In genomic region chr14:104283197-104284106, GRCh38 we compare ENCODE assay signal across 13 cellular contexts.
DNase-seq lines count a peak whose midpoint lies in the region; ATAC-seq, FAIRE-seq and TF ChIP-seq lines count a peak whose summit lies in the region.
"Had no signal": no experiment of that assay in that cellular context is flagged by ENCODE, and none has a peak within 500 bp of the region (broad histone marks: within the 10 kb centered on the region; RNA-seq: fewer than 3 reads in every experiment).

No MANE protein-coding gene starts in this region.

- H3K4me3 ChIP-seq in H1 (ENCODE audit: extremely low read depth in 1 of 4, insufficient read depth in 2 of 4, low read depth in 3 of 4, low read length in 4 of 4) (no peak overlapping the region), neuronal stem cell (ENCODE audit: low read length in 2 of 2) (no peak overlapping the region)
- H3K4me3 ChIP-seq: prostate gland had no signal

- H3K14ac ChIP-seq in H1 (ENCODE audit: insufficient read length) (no peak overlapping the region), neuronal stem cell (ENCODE audit: low read length) (no peak overlapping the region)

- FAIRE-seq in H1 (lab: Jason Lieb, UNC) = no peak

- no peaks in the 10 kb centered on the region for H3K9me3 ChIP-seq in H1 (ENCODE audit: insufficient read depth in 2 of 2, low read depth in 1 of 2, low read length in 1 of 2)
- no peaks in the 10 kb centered on the region for H3K9me3 ChIP-seq in neuronal stem cell (replicated peaks in 1 of 2; ENCODE audit: control insufficient read depth in 2 of 2, insufficient read depth in 1 of 2, low read depth in 1 of 2, low read length in 2 of 2)
- H3K9me3 ChIP-seq: prostate gland had no signal

- POLR2A ChIA-PET in H1 (lab: Charles Lee; ENCODE audit: partially characterized antibody) = interaction anchor here (1.1 kb wide), 1 partner anchor 9 kb away, joined by 3 read pairs; no protein-coding TSS in a partner anchor

- peak overlapping the region; percentile 44 for H3K56ac ChIP-seq in H1 (replicated peaks; ENCODE audit: insufficient read length, low read depth, low read length)

- 87% methylated on average over 25 of the region's 25 CpGs; no CpG with 5 or more reads in 1 of the 2 experiments for WGBS in H1 (ENCODE audit: extremely low coverage in 1 of 2, insufficient coverage in 1 of 2, insufficient read length in 1 of 2, insufficient replicate concordance in 2 of 2, low coverage in 1 of 2, low lambda C conversion rate in 2 of 2, missing lambda C conversion rate in 1 of 2), 2 experiments
- no CpG with 5 or more reads among the region's 25 CpGs for WGBS in neuronal stem cell (ENCODE audit: extremely low coverage in 2 of 2, insufficient read length in 2 of 2, insufficient replicate concordance in 1 of 2), 2 donors

- no peak for TF ChIP-seq CTCF in H1 (IDR thresholded peaks at IDR 0.05; ENCODE audit: control extremely low read depth in 1 of 3, insufficient read depth in 1 of 3, low read depth in 1 of 3, low read length in 3 of 3)

- H4K20me1 ChIP-seq in H1 (replicated peaks in 1 of 2; ENCODE audit: control insufficient read depth in 1 of 2, insufficient read depth in 2 of 2, low read length in 2 of 2) = no peaks in the 10 kb centered on the region

- no peaks in the 10 kb centered on the region for H3K23me2 ChIP-seq in H1 (ENCODE audit: low read depth, low read length)

- H3K79me1 ChIP-seq in H1 (ENCODE audit: low read depth, low read length) (no peaks in the 10 kb centered on the region), neuronal stem cell (ENCODE audit: low read depth, low read length) (peaks cover 1% of the 10 kb centered on the region)

- H2BK120ac ChIP-seq in H1 (replicated peaks; ENCODE audit: low read depth, low read length) (no peak overlapping the region), neuronal stem cell (ENCODE audit: low read depth, low read length) (no peak overlapping the region)

- H3K23ac ChIP-seq in H1 (ENCODE audit: insufficient read length) (no peak overlapping the region), neuronal stem cell (ENCODE audit: low read depth, low read length, poor library complexity) (peak overlapping the region; percentile 73)

- ATAC-seq in GM18505 (IDR thresholded peaks at IDR 0.05; ENCODE audit: unreplicated experiment) (no peak), HG02870 (IDR thresholded peaks at IDR 0.05; ENCODE audit: unreplicated experiment) (no peak)

- DNase-seq in D341Med (ENCODE audit: low spot score) = peak; percentile 15
- peak; percentile 45 for DNase-seq in NCI-H1694 (lab: John Stamatoyannopoulos, UW)
- DNase-seq in H1 (ENCODE audit: low read depth in 1 of 2, low spot score in 2 of 2) = no peak
- no peak for DNase-seq in neuronal stem cell (ENCODE audit: low spot score)
- DNase-seq in OCI-M1 (lab: John Stamatoyannopoulos, UW) = no peak
- DNase-seq: activated CD4-positive, CD25-positive, alpha-beta regulatory T cell; activated T-cell treated with anti-CD3 and anti-CD28 coated beads, Interleukin-2, amount 50 U/mL, for 1 hour; KG1; stimulated activated CD4-positive, alpha-beta T cell treated with anti-CD3 and anti-CD28 coated beads, Interleukin-2, amount 100 ng/mL, for 48 hours; SW 1271 had no signal

- H3K36me3 ChIP-seq in H1 (ENCODE audit: control insufficient read depth in 2 of 4, insufficient read depth in 4 of 4, low read length in 3 of 4) (no peaks in the 10 kb centered on the region), neuronal stem cell (replicated peaks in 1 of 2; ENCODE audit: control insufficient read depth in 2 of 2, insufficient read depth in 2 of 2, low read length in 2 of 2) (no peaks in the 10 kb centered on the region)
- H3K36me3 ChIP-seq: prostate gland had no signal

- no peak overlapping the region for H2BK20ac ChIP-seq in H1 (ENCODE audit: low read length)

- H2BK12ac ChIP-seq in H1 (ENCODE audit: low read depth, low read length) (peak overlapping the region; percentile 80; the same call in 1 of the 2 replicates), neuronal stem cell (ENCODE audit: low read length) (peak overlapping the region; percentile 58)

- no peak for TF ChIP-seq RAD21 in H1 (IDR thresholded peaks at IDR 0.05 in 1 of 2, conservative IDR thresholded peaks at IDR 0.05 in 1 of 2; ENCODE audit: low read depth in 2 of 2, low read length in 2 of 2)

- no peak overlapping the region for H4K5ac ChIP-seq in H1 (ENCODE audit: insufficient read length, low read depth, low read length)

- no peak for TF ChIP-seq EP300 in H1 (IDR thresholded peaks at IDR 0.05; ENCODE audit: borderline replicate concordance in 1 of 2, low read depth in 2 of 2, low read length in 2 of 2)

- no peaks in the 10 kb centered on the region for H3K79me2 ChIP-seq in H1 (ENCODE audit: control insufficient read depth in 1 of 2, insufficient read depth in 2 of 2, low read length in 2 of 2)

- H3K9ac ChIP-seq in H1 (replicated peaks in 1 of 4; ENCODE audit: extremely low read depth in 1 of 4, low read depth in 3 of 4, low read length in 3 of 4) (no peak overlapping the region; a peak in 1 of 7 replicates), neuronal stem cell (ENCODE audit: low read depth, low read length, poor library complexity) (peak overlapping the region; percentile 12)

- TF ChIP-seq POLR2A in H1 (IDR thresholded peaks at IDR 0.05; ENCODE audit: control extremely low read depth in 1 of 2, low read depth in 2 of 2, low read length in 2 of 2) = no peak
- no peak for TF ChIP-seq POLR2A in GM18505 (IDR thresholded peaks at IDR 0.05; ENCODE audit: borderline replicate concordance, extremely low read depth, insufficient read depth, insufficient read length)

- H4K91ac ChIP-seq in H1 (replicated peaks; ENCODE audit: insufficient read length, low read length) = no peak overlapping the region
- H4K91ac ChIP-seq in neuronal stem cell (ENCODE audit: low read depth, low read length, poor library complexity) = no peak overlapping the region

- H2AFZ ChIP-seq in H1 (ENCODE audit: low read length) (no peak overlapping the region), neuronal stem cell (ENCODE audit: low read length) (no peak overlapping the region)

- H3K27me3 ChIP-seq in H1 (replicated peaks in 1 of 4; ENCODE audit: control insufficient read depth in 3 of 4, extremely low read depth in 1 of 4, insufficient read depth in 3 of 4, low read length in 3 of 4) (no peaks in the 10 kb centered on the region), neuronal stem cell (ENCODE audit: control insufficient read depth in 3 of 3, insufficient read depth in 3 of 3, low read depth in 1 of 3, low read length in 3 of 3) (peaks cover 0 to 16% (median 2%) of the 10 kb centered on the region in 3 experiments)

- no peak overlapping the region for H3K4ac ChIP-seq in H1 (replicated peaks; ENCODE audit: insufficient read length, low read depth, low read length)
- H3K4ac ChIP-seq in neuronal stem cell (ENCODE audit: low read length) = peak overlapping the region; percentile 66

- H2BK15ac ChIP-seq in H1 (ENCODE audit: low read length) (no peak overlapping the region; the same call in 1 of the 2 replicates), neuronal stem cell (ENCODE audit: low read length) (peak overlapping the region; percentile 33)

- H2AK5ac ChIP-seq in H1 (ENCODE audit: low read depth, low read length) (no peak overlapping the region), neuronal stem cell (ENCODE audit: low read depth, low read length) (peak overlapping the region; percentile 94)

- H2BK5ac ChIP-seq in H1 (ENCODE audit: low read depth, low read length) (no peak overlapping the region), neuronal stem cell (ENCODE audit: low read length) (peak overlapping the region; percentile 39)

- H3K27ac ChIP-seq in H1 (ENCODE audit: low read depth, low read length) (no peak overlapping the region), neuronal stem cell (replicated peaks; ENCODE audit: low read length) (no peak overlapping the region)
- H3K27ac ChIP-seq: prostate gland had no signal

- CTCF ChIA-PET in H1 (lab: Charles Lee; ENCODE audit: partially characterized antibody) = interaction anchor here (0.9 to 1.3 kb wide), 3 partner anchors 9 to 426 kb away, joined by 4 read pairs; no protein-coding TSS in a partner anchor

- H4K8ac ChIP-seq in H1 (ENCODE audit: extremely low read depth, insufficient read depth, low read length) = no peak overlapping the region; the same call in 1 of the 2 replicates
- no peak overlapping the region for H4K8ac ChIP-seq in neuronal stem cell (ENCODE audit: low read depth, low read length)

- H3K4me1 ChIP-seq in H1 (replicated peaks in 1 of 4; ENCODE audit: control insufficient read depth in 3 of 4, insufficient read depth in 4 of 4, low read length in 3 of 4) (no peaks in the 10 kb centered on the region; a peak in 3 of 7 replicates), neuronal stem cell (ENCODE audit: control insufficient read depth in 2 of 2, insufficient read depth in 1 of 2, low read depth in 1 of 2, low read length in 2 of 2) (peaks cover 0 to 23% of the 10 kb centered on the region in 2 donors)

- H3K4me2 ChIP-seq in H1 (ENCODE audit: insufficient read depth in 1 of 2, low read depth in 2 of 2, low read length in 2 of 2) (no peak overlapping the region), neuronal stem cell (ENCODE audit: insufficient read depth, low read length, poor library complexity, severe bottlenecking) (no peak overlapping the region)

- H3K18ac ChIP-seq in H1 (ENCODE audit: extremely low read depth, low read length) (no peak overlapping the region), neuronal stem cell (ENCODE audit: low read length) (peak overlapping the region; percentile 71)

TF ChIP-seq in H1, 55 proteins besides CTCF, POLR2A, EP300 and RAD21 (continues in another document):
- no peak for TF ChIP-seq SRF (IDR thresholded peaks at IDR 0.05; ENCODE audit: low read depth, low read length)
- no peak for TF ChIP-seq YY1 (IDR thresholded peaks at IDR 0.05; ENCODE audit: low read depth, low read length)
- TF ChIP-seq USF2 (IDR thresholded peaks at IDR 0.05; ENCODE audit: low read length) = no peak
- no peak for TF ChIP-seq ATF2 (IDR thresholded peaks at IDR 0.05; ENCODE audit: low read length)

Comparison
In these comparisons a context has a peak if more than half of its experiments do, and no peak if none do; other contexts are left out.
1. DNase-seq: peak in D341Med (single experiment) and NCI-H1694 (single experiment); none in H1 (0 of 2), neuronal stem cell (single experiment) and OCI-M1 (single experiment).